In the genomic region with DNA sequence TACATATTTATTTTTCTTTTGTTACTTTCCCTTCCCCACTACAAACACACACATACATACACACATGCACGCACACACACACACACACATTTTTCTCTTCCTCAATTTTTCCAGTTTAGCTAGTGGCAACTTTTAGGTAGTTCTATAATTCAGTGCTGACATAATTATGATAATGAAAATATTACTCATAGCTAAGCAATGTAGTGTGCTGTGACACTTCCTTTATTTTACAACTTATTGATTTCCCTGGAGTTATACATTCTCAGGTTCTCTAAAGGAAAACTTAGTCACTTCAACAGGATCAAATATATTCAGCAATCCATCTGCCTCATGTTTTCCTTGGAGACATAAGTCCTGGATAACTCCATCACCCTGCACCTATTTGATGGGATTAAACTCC, we compare ENCODE assay signal across 1 cellular context.
TF ChIP-seq lines count a peak whose summit lies in the region.

No MANE protein-coding gene starts in this region.

TF ChIP-seq in GM12878, 131 proteins besides CTCF, POLR2A, EP300 and RAD21 (continued from another document):
- TF ChIP-seq, protein P1, sequence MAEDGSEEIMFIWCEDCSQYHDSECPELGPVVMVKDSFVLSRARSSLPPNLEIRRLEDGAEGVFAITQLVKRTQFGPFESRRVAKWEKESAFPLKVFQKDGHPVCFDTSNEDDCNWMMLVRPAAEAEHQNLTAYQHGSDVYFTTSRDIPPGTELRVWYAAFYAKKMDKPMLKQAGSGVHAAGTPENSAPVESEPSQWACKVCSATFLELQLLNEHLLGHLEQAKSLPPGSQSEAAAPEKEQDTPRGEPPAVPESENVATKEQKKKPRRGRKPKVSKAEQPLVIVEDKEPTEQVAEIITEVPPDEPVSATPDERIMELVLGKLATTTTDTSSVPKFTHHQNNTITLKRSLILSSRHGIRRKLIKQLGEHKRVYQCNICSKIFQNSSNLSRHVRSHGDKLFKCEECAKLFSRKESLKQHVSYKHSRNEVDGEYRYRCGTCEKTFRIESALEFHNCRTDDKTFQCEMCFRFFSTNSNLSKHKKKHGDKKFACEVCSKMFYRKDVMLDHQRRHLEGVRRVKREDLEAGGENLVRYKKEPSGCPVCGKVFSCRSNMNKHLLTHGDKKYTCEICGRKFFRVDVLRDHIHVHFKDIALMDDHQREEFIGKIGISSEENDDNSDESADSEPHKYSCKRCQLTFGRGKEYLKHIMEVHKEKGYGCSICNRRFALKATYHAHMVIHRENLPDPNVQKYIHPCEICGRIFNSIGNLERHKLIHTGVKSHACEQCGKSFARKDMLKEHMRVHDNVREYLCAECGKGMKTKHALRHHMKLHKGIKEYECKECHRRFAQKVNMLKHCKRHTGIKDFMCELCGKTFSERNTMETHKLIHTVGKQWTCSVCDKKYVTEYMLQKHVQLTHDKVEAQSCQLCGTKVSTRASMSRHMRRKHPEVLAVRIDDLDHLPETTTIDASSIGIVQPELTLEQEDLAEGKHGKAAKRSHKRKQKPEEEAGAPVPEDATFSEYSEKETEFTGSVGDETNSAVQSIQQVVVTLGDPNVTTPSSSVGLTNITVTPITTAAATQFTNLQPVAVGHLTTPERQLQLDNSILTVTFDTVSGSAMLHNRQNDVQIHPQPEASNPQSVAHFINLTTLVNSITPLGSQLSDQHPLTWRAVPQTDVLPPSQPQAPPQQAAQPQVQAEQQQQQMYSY (CRISPR knock-in tag; IDR thresholded peaks at IDR 0.05): no peak
- TF ChIP-seq SMARCA5 (IDR thresholded peaks at IDR 0.05): no peak
- TF ChIP-seq, protein P2, sequence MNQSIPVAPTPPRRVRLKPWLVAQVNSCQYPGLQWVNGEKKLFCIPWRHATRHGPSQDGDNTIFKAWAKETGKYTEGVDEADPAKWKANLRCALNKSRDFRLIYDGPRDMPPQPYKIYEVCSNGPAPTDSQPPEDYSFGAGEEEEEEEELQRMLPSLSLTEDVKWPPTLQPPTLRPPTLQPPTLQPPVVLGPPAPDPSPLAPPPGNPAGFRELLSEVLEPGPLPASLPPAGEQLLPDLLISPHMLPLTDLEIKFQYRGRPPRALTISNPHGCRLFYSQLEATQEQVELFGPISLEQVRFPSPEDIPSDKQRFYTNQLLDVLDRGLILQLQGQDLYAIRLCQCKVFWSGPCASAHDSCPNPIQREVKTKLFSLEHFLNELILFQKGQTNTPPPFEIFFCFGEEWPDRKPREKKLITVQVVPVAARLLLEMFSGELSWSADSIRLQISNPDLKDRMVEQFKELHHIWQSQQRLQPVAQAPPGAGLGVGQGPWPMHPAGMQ (IDR thresholded peaks at IDR 0.05; ENCODE audit: borderline replicate concordance): no peak
- TF ChIP-seq BCL11A (IDR thresholded peaks at IDR 0.05; ENCODE audit: low read depth, low read length): no peak
- TF ChIP-seq SUPT20H (IDR thresholded peaks at IDR 0.05; ENCODE audit: borderline replicate concordance, control insufficient read depth, low read depth, low read length): no peak
- TF ChIP-seq PAX5 (IDR thresholded peaks at IDR 0.05; ENCODE audit: borderline replicate concordance, low read depth, low read length): no peak
